11 cellular contexts compared by ENCODE assay signal in the genomic region with DNA sequence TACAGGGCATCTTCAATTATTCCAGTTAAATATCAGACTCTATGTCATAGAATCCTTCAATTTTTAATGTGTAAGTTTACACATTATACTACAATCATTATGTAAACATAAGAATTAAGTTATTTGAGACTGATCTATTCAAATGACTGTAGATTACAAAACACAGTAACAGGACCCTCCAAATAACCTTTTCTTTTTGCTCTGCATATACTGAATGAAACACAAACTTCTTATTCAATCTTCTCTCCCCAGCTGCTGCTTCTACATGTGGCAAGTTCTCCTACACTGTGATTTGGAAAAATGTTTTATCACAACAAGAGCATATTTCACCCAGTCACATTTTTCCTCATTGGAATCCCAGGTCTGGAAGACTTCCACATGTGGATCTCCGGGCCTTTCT. TPM values are rescaled to one million over a fixed set of nuclear protein-coding genes. Genes with fewer than 3 reads are reported as not detected.
"Had no signal": no experiment of that assay in that cellular context is flagged by ENCODE, and none has a peak within 500 bp of the region (broad histone marks: within the 10 kb centered on the region; RNA-seq: fewer than 3 reads in every experiment).

A gene (plus strand): TSS at position 301 of the 400 bp plus-strand sequence. CDS start 0 bp downstream, at position 301.

- H3K4me1 Mint-ChIP-seq: IgD-negative memory B cell had no signal

- FAIRE-seq: HepG2, HTR-8/SVneo, K562 had no signal

- H3K27ac ChIP-seq: HL-60, KMS-11 had no signal

- H3K27me3 Mint-ChIP-seq: IgD-negative memory B cell had no signal

- H3K4me2 ChIP-seq: KMS-11 had no signal

- H3K9ac ChIP-seq: KMS-11 had no signal

- H3K4me3 ChIP-seq: K562 had no signal

- H3K4me3 Mint-ChIP-seq: IgD-negative memory B cell had no signal

- H3K27ac Mint-ChIP-seq: IgD-negative memory B cell had no signal

- ATAC-seq: HepG2, K562 had no signal

- DNase-seq: IMR-90, KBM-7, KG1 had no signal

RNA-seq across cellular contexts. Expression of the gene that starts here (rescaled TPM):
- total RNA-seq: HepG2, HT-29, HT1080, IMR-90, K562 had no signal
- polyA plus RNA-seq: HepG2, IgD-negative memory B cell, IMR-90, K562 had no signal
